8 cellular contexts compared by ENCODE assay signal in genomic region chr5:107398703-107399102, GRCh38.
"Had no signal": no experiment of that assay in that cellular context is flagged by ENCODE, and none has a peak within 500 bp of the region (broad histone marks: within the 10 kb centered on the region; RNA-seq: fewer than 3 reads in every experiment).

No MANE protein-coding gene starts in this region.

- DNase-seq: GM23248, GOT3, H7, HCEC 1CT, HFFc6, IMR-90, KG1 had no signal

- ATAC-seq: K562 had no signal

- H3K27ac ChIP-seq: GM23248 had no signal

- H3K27ac Mint-ChIP-seq: HFFc6 had no signal

- H3K4me3 ChIP-seq: GM23248, K562 had no signal

- H3K4me3 Mint-ChIP-seq: HFFc6 had no signal
